Comparison of ENCODE assay signal across 16 cellular contexts in the genomic region with DNA sequence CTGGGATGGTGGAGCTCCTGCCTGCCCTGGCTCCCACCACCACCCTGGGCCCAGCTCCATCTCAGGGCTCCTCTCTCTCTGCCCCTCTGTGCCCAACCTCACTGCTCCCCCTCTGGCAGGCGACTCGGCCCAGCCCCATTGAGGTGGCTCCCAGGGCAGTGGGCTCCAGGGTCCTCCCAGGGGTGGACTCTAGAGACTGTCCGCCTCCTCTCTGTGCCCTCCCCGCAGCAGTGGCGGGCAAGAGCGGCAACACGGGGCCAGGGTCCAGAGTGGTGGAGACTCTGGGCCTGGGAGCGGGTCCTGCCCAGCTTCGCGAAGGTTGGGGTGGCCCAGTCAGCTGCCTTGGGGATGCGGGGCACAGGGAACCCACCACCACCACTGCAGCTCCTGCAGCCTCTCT. TPM values are rescaled to one million over a fixed set of nuclear protein-coding genes. Genes with fewer than 3 reads are reported as not detected.
A peak's percentile ranks its signal among the peaks of the same experiment; 100 is the strongest.
DNase-seq lines count a peak whose midpoint lies in the region; ATAC-seq and TF ChIP-seq lines count a peak whose summit lies in the region.
"Had no signal": no experiment of that assay in that cellular context is flagged by ENCODE, and none has a peak within 500 bp of the region (broad histone marks: within the 10 kb centered on the region; RNA-seq: fewer than 3 reads in every experiment).

No MANE protein-coding gene starts in this region.

- peaks cover 0 to 4% (median 0%) of the 10 kb centered on the region in 11 donors for H3K9me3 Mint-ChIP-seq in naive thymus-derived CD4-positive, alpha-beta T cell
- H3K9me3 Mint-ChIP-seq in mesothelial cell of epicardium, result peaks cover 3% of the 10 kb centered on the region

- TF ChIP-seq CTCF in heart left ventricle (IDR thresholded peaks at IDR 0.05) (no peak), right atrium auricular region (IDR thresholded peaks at IDR 0.05) (no peak), mesothelial cell of epicardium (IDR thresholded peaks at IDR 0.05; ENCODE audit: unreplicated experiment) (no peak)

- H3K27ac ChIP-seq in heart left ventricle, result no peak overlapping the region
- no peak overlapping the region for H3K27ac ChIP-seq in right atrium auricular region
- no peak overlapping the region for H3K27ac ChIP-seq in naive thymus-derived CD4-positive, alpha-beta T cell (ENCODE audit: low read depth, low read length)
- H3K27ac ChIP-seq: BLaER1 treated with 17β-estradiol and CSF1 and Interleukin-3, amounts not matched to agents 10 nM and 100 nM; GM23248; HL-60 had no signal

- H3K4me1 ChIP-seq in heart left ventricle (peaks cover 0 to 7% (median 0%) of the 10 kb centered on the region in 12 donors), right atrium auricular region (no peaks in the 10 kb centered on the region)
- H3K4me1 ChIP-seq in naive thymus-derived CD4-positive, alpha-beta T cell (ENCODE audit: control insufficient read depth in 2 of 2, insufficient read depth in 2 of 2, low read length in 2 of 2), result no peaks in the 10 kb centered on the region
- H3K4me1 ChIP-seq: BLaER1 treated with 17β-estradiol and CSF1 and Interleukin-3, amounts not matched to agents 10 nM and 100 nM had no signal

- WGBS in heart left ventricle, 4 donors, result 95 to 100% (median 98%) methylated on average over 4 to 11 of the region's 11 CpGs

- H3K36me3 ChIP-seq in heart left ventricle (peaks cover 8 to 100% (median 90%) of the 10 kb centered on the region in 9 donors), right atrium auricular region (peaks cover 69% of the 10 kb centered on the region)
- H3K36me3 ChIP-seq in naive thymus-derived CD4-positive, alpha-beta T cell (ENCODE audit: control insufficient read depth in 2 of 3, insufficient read depth in 3 of 3, low read length in 3 of 3), result peaks cover 3 to 75% (median 15%) of the 10 kb centered on the region in 3 experiments

- TF ChIP-seq POLR2A in heart left ventricle (IDR thresholded peaks at IDR 0.05), result no peak

- no peak overlapping the region for H3K27ac Mint-ChIP-seq in naive thymus-derived CD4-positive, alpha-beta T cell
- no peak overlapping the region for H3K27ac Mint-ChIP-seq in mesothelial cell of epicardium
- H3K27ac Mint-ChIP-seq: CD4-positive, CD25-positive, alpha-beta regulatory T cell had no signal

- no peaks in the 10 kb centered on the region for H3K27me3 Mint-ChIP-seq in naive thymus-derived CD4-positive, alpha-beta T cell
- no peaks in the 10 kb centered on the region for H3K27me3 Mint-ChIP-seq in mesothelial cell of epicardium (ENCODE audit: low read depth)
- H3K27me3 Mint-ChIP-seq: CD4-positive, CD25-positive, alpha-beta regulatory T cell had no signal

- peaks cover 0 to 9% (median 0%) of the 10 kb centered on the region in 7 donors for H3K4me1 Mint-ChIP-seq in naive thymus-derived CD4-positive, alpha-beta T cell
- no peaks in the 10 kb centered on the region for H3K4me1 Mint-ChIP-seq in mesothelial cell of epicardium

- intact Hi-C loops in heart left ventricle (cut with DNase I), result no loop called here
- intact Hi-C loops in naive thymus-derived CD4-positive, alpha-beta T cell (cut with micrococcal nuclease), result no loop called here

- POLR2A ChIA-PET in naive thymus-derived CD4-positive, alpha-beta T cell (lab: Charles Lee), result no interaction called here

- no peak overlapping the region for H3K4me3 ChIP-seq in heart left ventricle
- no peak overlapping the region for H3K4me3 ChIP-seq in right atrium auricular region
- no peak overlapping the region for H3K4me3 ChIP-seq in naive thymus-derived CD4-positive, alpha-beta T cell (ENCODE audit: low read length)
- H3K4me3 ChIP-seq: BLaER1 treated with 17β-estradiol and CSF1 and Interleukin-3, amounts not matched to agents 10 nM and 100 nM; GM12878; GM23248 had no signal

- peaks cover 11 to 44% (median 34%) of the 10 kb centered on the region in 5 donors for H3K36me3 Mint-ChIP-seq in naive thymus-derived CD4-positive, alpha-beta T cell
- H3K36me3 Mint-ChIP-seq in mesothelial cell of epicardium, result peaks cover 40% of the 10 kb centered on the region

- CTCF ChIA-PET in naive thymus-derived CD4-positive, alpha-beta T cell (lab: Charles Lee), result no interaction called here

- H3K27me3 ChIP-seq in heart left ventricle (no peaks in the 10 kb centered on the region), right atrium auricular region (no peaks in the 10 kb centered on the region)
- no peaks in the 10 kb centered on the region for H3K27me3 ChIP-seq in naive thymus-derived CD4-positive, alpha-beta T cell (ENCODE audit: control insufficient read depth in 2 of 2, insufficient read depth in 2 of 2, low read length in 2 of 2)
- H3K27me3 ChIP-seq: BLaER1 treated with 17β-estradiol and CSF1 and Interleukin-3, amounts not matched to agents 10 nM and 100 nM had no signal

- no peaks in the 10 kb centered on the region for H3K9me3 ChIP-seq in heart left ventricle
- H3K9me3 ChIP-seq in right atrium auricular region, result no peaks in the 10 kb centered on the region
- H3K9me3 ChIP-seq in naive thymus-derived CD4-positive, alpha-beta T cell (ENCODE audit: control insufficient read depth in 2 of 3, low read length in 3 of 3), result no peaks in the 10 kb centered on the region

- H3K4me3 Mint-ChIP-seq in naive thymus-derived CD4-positive, alpha-beta T cell, result no peak overlapping the region
- no peak overlapping the region for H3K4me3 Mint-ChIP-seq in mesothelial cell of epicardium
- H3K4me3 Mint-ChIP-seq: CD4-positive, CD25-positive, alpha-beta regulatory T cell had no signal

- ATAC-seq in heart left ventricle (peak in 3 of 4 donors; percentile 13 to 59 (median 20)), HG02623 (IDR thresholded peaks at IDR 0.05; ENCODE audit: unreplicated experiment) (no peak)
- ATAC-seq in naive thymus-derived CD4-positive, alpha-beta T cell, result peak; percentile 14
- ATAC-seq in stimulated activated naive CD8-positive, alpha-beta T cell treated with anti-CD3 and anti-CD28 coated beads, Interleukin-15, Interleukin-2, amounts not matched to agents 100 U/mL and 50 U/mL, for 24 hours, result peak; percentile 14
- ATAC-seq: GM12878, HCT116 had no signal

- DNase-seq in heart left ventricle (no peak), right atrium auricular region (ENCODE audit: low spot score) (no peak), mesothelial cell of epicardium (ENCODE audit: low spot score in 2 of 2, unreplicated experiment in 2 of 2) (no peak)
- no peak for DNase-seq in naive thymus-derived CD4-positive, alpha-beta T cell
- no peak for DNase-seq in stimulated activated naive CD8-positive, alpha-beta T cell treated with anti-CD3 and anti-CD28 coated beads, Interleukin-15, Interleukin-2, amounts not matched to agents 100 U/mL and 50 U/mL, for 24 hours
- no peak for DNase-seq in stimulated activated CD4-positive, alpha-beta T cell treated with anti-CD3 and anti-CD28 coated beads, Interleukin-4, amount 100 ng/mL, for 1 hour
- DNase-seq: 8988T; ACHN; CD4-positive, CD25-positive, alpha-beta regulatory T cell; DMS 273 treated with DMSO at 0.1 percent for 48 hours; GM23248 had no signal

RNA-seq across cellular contexts. Expression of a gene that starts 27.4 kb away (rescaled TPM):
- total RNA-seq in heart left ventricle (100 to 1,000 TPM in 7 of 9 donors, 10 to 100 TPM in 2; 97.7 to 193 (median 142) TPM), right atrium auricular region (10 to 100 TPM; 60.1 to 75.9 TPM), mesothelial cell of epicardium (87.3 to 88.9 TPM (median 88.6 TPM) in 3 replicates)
- polyA plus RNA-seq in heart left ventricle, result 100 to 1,000 TPM; 119 to 131 TPM
- total RNA-seq in naive thymus-derived CD4-positive, alpha-beta T cell, result 10 to 100 TPM; 30.2 to 73.8 (median 55.3) TPM
- polyA plus RNA-seq in naive thymus-derived CD4-positive, alpha-beta T cell, result 10 to 100 TPM; 63.1 to 75.7 TPM

RNA-seq across cellular contexts. Expression of a gene that starts 57.9 kb away (rescaled TPM):
- total RNA-seq in heart left ventricle, result 10 to 100 TPM; 40.4 to 63.0 (median 51.7) TPM
- polyA plus RNA-seq in heart left ventricle, result 10 to 100 TPM; 23.1 to 37.1 TPM
- 10 to 100 TPM; 31.1 to 39.1 TPM for total RNA-seq in right atrium auricular region
- total RNA-seq in naive thymus-derived CD4-positive, alpha-beta T cell, result 10 to 100 TPM; 32.6 to 41.6 (median 36.4) TPM
- polyA plus RNA-seq in naive thymus-derived CD4-positive, alpha-beta T cell, result 10 to 100 TPM; 18.6 to 24.1 TPM
- total RNA-seq in mesothelial cell of epicardium, result 50.0 to 55.2 TPM (median 52.9 TPM) in 3 replicates
